In the genomic region with DNA sequence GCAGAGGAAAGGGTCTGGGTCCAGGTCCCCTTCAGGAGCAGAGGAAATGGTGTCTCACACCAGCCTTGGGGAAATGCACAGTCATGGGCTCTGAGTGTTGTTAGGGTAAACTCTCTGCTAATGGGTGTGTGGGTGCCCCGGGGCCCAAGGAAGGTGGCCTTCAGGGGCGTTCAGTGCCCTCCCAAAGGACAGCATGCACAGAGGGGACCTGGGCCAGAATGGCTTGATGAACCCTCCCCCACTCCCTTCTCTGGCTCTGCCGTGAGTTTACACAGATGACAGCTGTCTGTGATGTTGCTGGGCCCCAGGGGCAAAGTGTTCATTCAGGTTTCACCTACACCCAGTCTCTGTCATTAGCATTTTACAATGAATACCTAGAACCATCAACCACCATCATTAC, we compare ENCODE assay signal across 18 cellular contexts. TPM values are rescaled to one million over a fixed set of nuclear protein-coding genes. Genes with fewer than 3 reads are reported as not detected.
DNase-seq lines count a peak whose midpoint lies in the region; ATAC-seq lines count a peak whose summit lies in the region.
"Had no signal": no experiment of that assay in that cellular context is flagged by ENCODE, and none has a peak within 500 bp of the region (broad histone marks: within the 10 kb centered on the region; RNA-seq: fewer than 3 reads in every experiment).

No MANE protein-coding gene starts in this region.

- no peak for ATAC-seq in left lobe of liver
- ATAC-seq: Panc1, SK-N-SH treated with all-trans-retinoic acid at 6 μM for 48 hours had no signal

- H3K4me1 ChIP-seq in BLaER1, result peaks cover 45% of the 10 kb centered on the region

- H3K27me3 ChIP-seq in BLaER1, result peaks cover 38% of the 10 kb centered on the region

- H3K9ac ChIP-seq in BLaER1, result no peak overlapping the region

- no peak overlapping the region for H3K27ac ChIP-seq in BLaER1
- H3K27ac ChIP-seq: C4-2B had no signal

- H3K4me3 ChIP-seq in BLaER1, result no peak overlapping the region
- H3K4me3 ChIP-seq: HAP-1 had no signal

- H4K20me1 ChIP-seq in BLaER1, result peaks cover 38% of the 10 kb centered on the region

- DNase-seq in NCI-H2171 treated with DMSO at 0.1 percent for 48 hours (lab: John Stamatoyannopoulos, UW) (peak; percentile 4), NCI-H2171 (lab: John Stamatoyannopoulos, UW) (no peak), NCI-H345 treated with DMSO at 0.1 percent for 48 hours (lab: John Stamatoyannopoulos, UW; ENCODE audit: unreplicated experiment) (peak; percentile 3), mesenteric fat pad (ENCODE audit: low spot score) (peak; percentile 51), left lobe of liver (ENCODE audit: low spot score) (no peak), middle frontal gyrus (ENCODE audit: extremely low spot score, low spot score) (no peak), NCI-H1048 (lab: John Stamatoyannopoulos, UW) (no peak)
- DNase-seq: COR-L47, DMS153, MM.1S, NCI-H2107, Right ventricle myocardium superior had no signal

- peaks cover 30% of the 10 kb centered on the region; the same call in 1 of the 2 replicates for H3K36me3 ChIP-seq in BLaER1

- no peaks in the 10 kb centered on the region for H3K9me3 ChIP-seq in BLaER1
- H3K9me3 ChIP-seq: HAP-1 had no signal

- peak overlapping the region; percentile 100; the same call in 1 of the 2 replicates for H3K4me2 ChIP-seq in BLaER1

RNA-seq across cellular contexts. Expression of a gene that starts 3.3 kb away (rescaled TPM):
- 2.5 TPM for total RNA-seq in mesenteric fat pad
- not detected for total RNA-seq in left lobe of liver
- total RNA-seq: NCI-H460 had no signal

RNA-seq across cellular contexts. Expression of a gene that starts 38.6 kb away (rescaled TPM):
- total RNA-seq in mesenteric fat pad (33.5 TPM), left lobe of liver (14.1 TPM)

Comparison
In these comparisons a context has a peak if more than half of its experiments do, and no peak if none do; other contexts are left out.
1. DNase-seq: peak in NCI-H2171 treated with DMSO at 0.1 percent for 48 hours (single experiment), NCI-H345 treated with DMSO at 0.1 percent for 48 hours (single experiment) and mesenteric fat pad (single experiment); none in NCI-H2171 (single experiment), left lobe of liver (single experiment), middle frontal gyrus (single experiment) and NCI-H1048 (single experiment).